17 cellular contexts compared by ENCODE assay signal in the genomic region with DNA sequence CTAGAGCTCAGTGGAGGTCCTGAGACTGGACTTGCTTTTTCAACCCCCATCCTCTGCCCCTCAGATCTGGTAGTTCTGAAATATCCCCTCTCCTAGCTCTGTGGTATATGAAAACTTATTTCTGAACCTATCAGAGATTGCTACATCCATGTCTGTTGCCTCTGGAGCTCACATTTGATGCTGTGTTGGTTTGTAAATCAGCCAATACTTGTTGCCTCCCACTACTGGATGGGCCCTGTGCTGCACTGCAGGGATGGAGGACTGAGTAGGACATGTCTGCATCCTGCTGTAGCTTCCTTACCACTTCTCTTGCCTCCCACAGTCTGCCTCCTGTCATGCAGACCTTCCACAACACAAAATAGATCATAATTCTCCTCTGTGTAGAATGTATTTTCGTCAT. TPM values are rescaled to one million over a fixed set of nuclear protein-coding genes. Genes with fewer than 3 reads are reported as not detected.
"Had no signal": no experiment of that assay in that cellular context is flagged by ENCODE, and none has a peak within 500 bp of the region (broad histone marks: within the 10 kb centered on the region; RNA-seq: fewer than 3 reads in every experiment).

No MANE protein-coding gene starts in this region.

- H3K36me3 ChIP-seq: esophagus squamous epithelium, lower lobe of right lung, right atrium auricular region had no signal

- H3K9me3 ChIP-seq: esophagus squamous epithelium, lower lobe of right lung, right atrium auricular region, tibial nerve had no signal

- H3K4me1 Mint-ChIP-seq: activated CD8-positive, alpha-beta memory T cell treated with anti-CD3 and anti-CD28 coated beads, Interleukin-2, amount 10 ng/mL, durations not matched to agents 7 days and 5 days; activated naive CD4-positive, alpha-beta T cell treated with anti-CD3 and anti-CD28 coated beads, Interleukin-2, amount 50 U/mL, for 24 hours; immature natural killer cell; stimulated activated effector memory CD8-positive, alpha-beta T cell treated with anti-CD3 and anti-CD28 coated beads, Interleukin-12 subunit alpha, Interleukin-12 subunit beta, amount 100 ng/mL, for 72 hours had no signal

- H3K4me3 Mint-ChIP-seq: activated CD8-positive, alpha-beta memory T cell treated with anti-CD3 and anti-CD28 coated beads, Interleukin-2, amount 10 ng/mL, durations not matched to agents 7 days and 5 days; activated naive CD4-positive, alpha-beta T cell treated with anti-CD3 and anti-CD28 coated beads, Interleukin-2, amount 50 U/mL, for 24 hours; activated T-cell treated with anti-CD3 and anti-CD28 coated beads, Interleukin-2, amount 50 U/mL, for 24 hours; immature natural killer cell; naive B cell; stimulated activated effector memory CD8-positive, alpha-beta T cell treated with anti-CD3 and anti-CD28 coated beads, Interleukin-12 subunit alpha, Interleukin-12 subunit beta, amount 100 ng/mL, for 72 hours had no signal

- H3K27ac ChIP-seq: lower lobe of right lung had no signal

- H3K4me3 ChIP-seq: esophagus squamous epithelium, lower lobe of right lung, right atrium auricular region, smooth muscle cell, tibial nerve had no signal

- H3K27ac Mint-ChIP-seq: activated CD8-positive, alpha-beta memory T cell treated with anti-CD3 and anti-CD28 coated beads, Interleukin-2, amount 10 ng/mL, durations not matched to agents 7 days and 5 days; activated naive CD4-positive, alpha-beta T cell treated with anti-CD3 and anti-CD28 coated beads, Interleukin-2, amount 50 U/mL, for 24 hours; activated T-cell treated with anti-CD3 and anti-CD28 coated beads, Interleukin-2, amount 50 U/mL, for 24 hours; immature natural killer cell; naive B cell; stimulated activated effector memory CD8-positive, alpha-beta T cell treated with anti-CD3 and anti-CD28 coated beads, Interleukin-12 subunit alpha, Interleukin-12 subunit beta, amount 100 ng/mL, for 72 hours had no signal

- DNase-seq: activated CD8-positive, alpha-beta memory T cell treated with anti-CD3 and anti-CD28 coated beads, Interleukin-2, amount 10 ng/mL, durations not matched to agents 7 days and 5 days; activated effector memory CD4-positive, alpha-beta T cell treated with Interleukin-2 at 50 U/mL for 16 hours; activated T-cell treated with anti-CD3 and anti-CD28 coated beads, Interleukin-2, amount 50 U/mL, for 24 hours; esophagus squamous epithelium; glutamatergic neuron; immature natural killer cell; lower lobe of right lung; midbrain; naive B cell; posterior cingulate gyrus had no signal

- H3K9me3 Mint-ChIP-seq: activated naive CD4-positive, alpha-beta T cell treated with anti-CD3 and anti-CD28 coated beads, Interleukin-2, amount 50 U/mL, for 24 hours; activated T-cell treated with anti-CD3 and anti-CD28 coated beads, Interleukin-2, amount 50 U/mL, for 24 hours; immature natural killer cell; stimulated activated effector memory CD8-positive, alpha-beta T cell treated with anti-CD3 and anti-CD28 coated beads, Interleukin-12 subunit alpha, Interleukin-12 subunit beta, amount 100 ng/mL, for 72 hours had no signal

- H3K36me3 Mint-ChIP-seq: activated CD8-positive, alpha-beta memory T cell treated with anti-CD3 and anti-CD28 coated beads, Interleukin-2, amount 10 ng/mL, durations not matched to agents 7 days and 5 days; activated naive CD4-positive, alpha-beta T cell treated with anti-CD3 and anti-CD28 coated beads, Interleukin-2, amount 50 U/mL, for 24 hours; stimulated activated effector memory CD8-positive, alpha-beta T cell treated with anti-CD3 and anti-CD28 coated beads, Interleukin-12 subunit alpha, Interleukin-12 subunit beta, amount 100 ng/mL, for 72 hours had no signal

- ATAC-seq: activated CD4-positive, CD25-positive, alpha-beta regulatory T cell treated with anti-CD3 and anti-CD28 coated beads, Interleukin-2, amount 50 U/mL, for 24 hours; activated CD8-positive, alpha-beta memory T cell treated with anti-CD3 and anti-CD28 coated beads, Interleukin-2, amount 10 ng/mL, durations not matched to agents 7 days and 5 days; stimulated activated effector memory CD8-positive, alpha-beta T cell treated with anti-CD3 and anti-CD28 coated beads, Interleukin-12 subunit alpha, Interleukin-12 subunit beta, amount 100 ng/mL, for 72 hours had no signal

- H3K4me1 ChIP-seq: lower lobe of right lung had no signal

- H3K27me3 Mint-ChIP-seq: activated naive CD4-positive, alpha-beta T cell treated with anti-CD3 and anti-CD28 coated beads, Interleukin-2, amount 50 U/mL, for 24 hours; naive B cell had no signal

- H3K27me3 ChIP-seq: esophagus squamous epithelium, right atrium auricular region, tibial nerve had no signal

RNA-seq across cellular contexts. Expression of a gene that starts 5.2 kb away (rescaled TPM):
- total RNA-seq: activated CD8-positive, alpha-beta memory T cell treated with anti-CD3 and anti-CD28 coated beads, Interleukin-2, amount 10 ng/mL, durations not matched to agents 7 days and 5 days; smooth muscle cell; T-helper 2 cell treated with Interferon-gamma antibody and Interleukin-4, amounts not matched to agents 100 ng/mL and 5 ng/mL, for 36 hours had no signal
